ENCODE assay signal across 9 cellular contexts in the genomic region with DNA sequence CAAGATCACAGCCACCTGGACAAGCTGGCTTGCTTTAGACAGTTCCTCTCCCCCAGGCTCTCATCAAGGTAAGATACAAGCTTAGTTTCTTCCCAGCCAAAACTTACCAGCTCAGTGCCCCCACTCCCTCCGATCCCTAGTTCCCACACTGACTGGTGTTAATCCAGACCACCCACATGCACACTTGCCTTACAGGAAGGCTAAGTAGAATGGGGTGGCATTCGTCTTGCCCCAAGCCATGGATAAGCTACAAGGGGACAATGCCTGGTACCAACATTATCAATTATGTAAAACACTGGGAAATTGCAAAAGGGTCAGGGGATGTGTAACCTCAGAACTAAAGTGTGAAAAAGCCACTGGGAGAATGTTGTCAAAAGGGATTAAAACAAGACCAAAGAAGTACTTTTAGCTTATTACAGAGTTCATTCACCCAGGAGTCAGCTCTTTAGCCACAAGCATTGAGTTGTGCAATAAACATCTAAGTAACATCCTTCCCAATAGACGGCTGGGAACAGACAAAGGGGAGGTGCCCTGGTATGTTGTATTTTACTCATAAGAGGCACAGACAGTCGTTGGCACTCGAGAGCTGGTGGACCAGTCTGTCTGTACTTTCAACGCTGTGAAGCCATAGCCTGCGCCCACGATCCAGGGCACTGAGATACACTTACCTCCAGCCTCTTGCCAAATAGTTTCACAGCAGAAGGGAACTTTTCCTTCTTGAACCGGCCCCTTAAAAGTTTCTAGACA. TPM values are rescaled to one million over a fixed set of nuclear protein-coding genes. Genes with fewer than 3 reads are reported as not detected.
A peak's percentile ranks its signal among the peaks of the same experiment; 100 is the strongest.
DNase-seq lines count a peak whose midpoint lies in the region; ATAC-seq, FAIRE-seq and TF ChIP-seq lines count a peak whose summit lies in the region.
"Had no signal": no experiment of that assay in that cellular context is flagged by ENCODE, and none has a peak within 500 bp of the region (broad histone marks: within the 10 kb centered on the region; RNA-seq: fewer than 3 reads in every experiment).

No MANE protein-coding gene starts in this region.

- TF ChIP-seq RAD21 in GM12878 (IDR thresholded peaks at IDR 0.05; ENCODE audit: insufficient read depth, low read depth, low read length) = no peak

- H3K27me3 ChIP-seq in DOHH2 (ENCODE audit: control insufficient read depth, low read length) (no peaks in the 10 kb centered on the region), MG63 (no peaks in the 10 kb centered on the region), GM12878 (replicated peaks in 1 of 2; ENCODE audit: control insufficient read depth in 2 of 2, insufficient read depth in 2 of 2, low read length in 1 of 2) (no peaks in the 10 kb centered on the region)
- H3K27me3 ChIP-seq: SJSA1 had no signal

- CTCF ChIA-PET in GM12878 (lab: Yijun Ruan, JAX) = interaction anchor here (0.6 to 3.1 kb wide), 4 partner anchors 28 to 133 kb away, joined by 3 to 12 read pairs (median 4); no protein-coding TSS in a partner anchor

- peaks cover 67% of the 10 kb centered on the region for H3K79me2 ChIP-seq in DOHH2 (ENCODE audit: control insufficient read depth, low read length)
- peaks cover 36% of the 10 kb centered on the region for H3K79me2 ChIP-seq in GM12878 (ENCODE audit: control insufficient read depth, insufficient read depth, low read length)

- DNase-seq in MG63 (no peak), GM12878 (ENCODE audit: low read depth, low spot score) (no peak), kidney tubule cell (ENCODE audit: low spot score) (peak; percentile 43), stromal cell of bone marrow (ENCODE audit: low read depth) (peak; percentile 45)

- ATAC-seq in GM12878 (no peak), HG03439 (IDR thresholded peaks at IDR 0.05; ENCODE audit: unreplicated experiment) (no peak), HG03097 (IDR thresholded peaks at IDR 0.05; ENCODE audit: low FRiP score, unreplicated experiment) (no peak), GM18498 (IDR thresholded peaks at IDR 0.05; ENCODE audit: unreplicated experiment) (no peak)

- no peak for TF ChIP-seq EP300 in GM12878 (IDR thresholded peaks at IDR 0.05; ENCODE audit: borderline replicate concordance in 1 of 2, control insufficient read depth in 1 of 2, low read depth in 2 of 2, low read length in 2 of 2)

- POLR2A ChIA-PET in GM12878 (lab: Charles Lee) = interaction anchor here (0.8 to 1.4 kb wide), 3 partner anchors 14 to 21 kb away, joined by 3 to 5 read pairs (median 3); no protein-coding TSS in a partner anchor

- in situ Hi-C loops in GM12878 (cut with MboI) = no loop called here

- 75% methylated on average over 9 of the region's 9 CpGs for WGBS in GM12878 (ENCODE audit: insufficient coverage, insufficient replicate concordance, low lambda C conversion rate, missing lambda C conversion rate)

- TSS peak; percentile 74 for BruUV-seq in GM12878 (replicated peaks; lab: Mats Ljungman, UMichigan)

- peaks cover 5% of the 10 kb centered on the region; the same call in 1 of the 2 replicates for H3K9me3 ChIP-seq in DOHH2 (ENCODE audit: control insufficient read depth, insufficient read depth, low read length)
- no peaks in the 10 kb centered on the region for H3K9me3 ChIP-seq in MG63
- peaks cover 2% of the 10 kb centered on the region; the same call in 2 of the 3 replicates for H3K9me3 ChIP-seq in GM12878 (replicated peaks; ENCODE audit: control insufficient read depth, insufficient read depth, low read length)
- H3K9me3 ChIP-seq: SJSA1 had no signal

- intact Hi-C loops in GM12878 (cut with micrococcal nuclease; ENCODE audit: unreplicated experiment) = no loop called here

- peak overlapping the region; percentile 37; the same call in 1 of the 2 replicates for H2AFZ ChIP-seq in GM12878 (ENCODE audit: control insufficient read depth, low read depth, low read length)

- no peak for TF ChIP-seq POLR2A in GM12878 (IDR thresholded peaks at IDR 0.05; ENCODE audit: low read depth, low read length)

- H3K36me3 ChIP-seq in DOHH2 (ENCODE audit: control insufficient read depth, low read length) (peaks cover 73% of the 10 kb centered on the region), MG63 (peaks cover 3% of the 10 kb centered on the region), GM12878 (ENCODE audit: control insufficient read depth in 2 of 2, insufficient read depth in 2 of 2, low read length in 1 of 2) (peaks cover 9 to 17% of the 10 kb centered on the region in 2 experiments; a peak in 3 of 4 replicates)

- peak overlapping the region; percentile 94 for H3K4me2 ChIP-seq in DOHH2 (ENCODE audit: low read length)
- peak overlapping the region; percentile 93 for H3K4me2 ChIP-seq in GM12878 (ENCODE audit: control insufficient read depth, insufficient read depth)

- RAD21 ChIA-PET in GM12878 (lab: Charles Lee; ENCODE audit: unreplicated experiment) = no interaction called here

- H3K4me1 ChIP-seq in DOHH2 (ENCODE audit: control insufficient read depth, low read length) (peaks cover 48% of the 10 kb centered on the region), GM12878 (ENCODE audit: control insufficient read depth, insufficient read depth, low read length) (peaks cover 8% of the 10 kb centered on the region; the same call in 1 of the 2 replicates)

- peaks cover 19% of the 10 kb centered on the region for H3F3A ChIP-seq in DOHH2 (ENCODE audit: control insufficient read depth, insufficient read depth)

- H3K27ac ChIP-seq in DOHH2 (ENCODE audit: low read depth, low read length) (peak overlapping the region; percentile 62), GM12878 (ENCODE audit: control insufficient read depth, insufficient read depth) (no peak overlapping the region)

- peak overlapping the region; percentile 57 for H3K9ac ChIP-seq in GM12878 (ENCODE audit: control insufficient read depth, insufficient read depth, low read length)

- SMC1A ChIA-PET in GM12878 (lab: Charles Lee; ENCODE audit: uncharacterized antibody, unreplicated experiment) = interaction anchor here (1.2 to 1.7 kb wide), 2 partner anchors 25 to 73 kb away, joined by 6 read pairs; no protein-coding TSS in a partner anchor

- no peaks in the 10 kb centered on the region for H3K9me2 ChIP-seq in DOHH2 (replicated peaks; ENCODE audit: control insufficient read depth, low read length)

- H4K20me1 ChIP-seq in DOHH2 (ENCODE audit: control insufficient read depth, insufficient read depth, low read depth, low read length) (0 out of 2 replicates have a peak, but pooled peaks cover 3% of the 10 kb centered on the region), GM12878 (ENCODE audit: control insufficient read depth, insufficient read depth) (no peaks in the 10 kb centered on the region)

- H3K4me3 ChIP-seq in DOHH2 (ENCODE audit: low read length) = peak overlapping the region; percentile 98
- peak overlapping the region; percentile 71 for H3K4me3 ChIP-seq in MG63
- H3K4me3 ChIP-seq in GM12878 = peak overlapping the region; percentile 85

- TF ChIP-seq CTCF in DOHH2 (IDR thresholded peaks at IDR 0.05; ENCODE audit: low read depth, low read length, poor library complexity, severe bottlenecking) = no peak
- TF ChIP-seq CTCF in GM12878 (IDR thresholded peaks at IDR 0.05 in 2 of 3, conservative IDR thresholded peaks at IDR 0.05 in 1 of 3; ENCODE audit: control insufficient read depth in 2 of 3, extremely low read depth in 1 of 3, insufficient read depth in 1 of 3, low read depth in 3 of 3, low read length in 3 of 3) = no peak

- no peak for FAIRE-seq in GM12878 (lab: Jason Lieb, UNC)

TF ChIP-seq in GM12878, 131 proteins besides CTCF, POLR2A, EP300 and RAD21:
- no peak for TF ChIP-seq STAT3 (IDR thresholded peaks at IDR 0.05; ENCODE audit: low read depth, low read length)

RNA-seq across cellular contexts. Expression of gene DHCR7, which starts 1.1 kb away (rescaled TPM):
- 23.9 and 32.4 TPM in 2 replicates for total RNA-seq in MG63 (2014; rRNA removed; shearing (Covaris generic); ENCODE audit: low replicate concordance)
- total RNA-seq in GM12878 (2013; cell fraction: nucleolus; rRNA removed) = 48.9 and 54.3 TPM in 2 replicates
- 86.7 and 92.6 TPM in 2 replicates for total RNA-seq in GM12878 (2014; rRNA removed)
- 30.7 and 31.2 TPM in 2 replicates for total RNA-seq in GM12878 (2014; rRNA removed; fragmentation: Illumina TruSeq; extraction: Trizol)
- 115 and 126 TPM in 2 replicates for total RNA-seq in GM12878 (2021)
- 47.8 TPM for polyA plus RNA-seq in GM12878 (2011; ENCODE audit: low read depth)
- polyA plus RNA-seq in GM12878 (2011; rRNA removed) = 36.1 and 106 TPM in 2 replicates
- 89.5 and 113 TPM in 2 replicates for polyA plus RNA-seq in GM12878 (2011; cell fraction: cytosol; rRNA removed)
- 78.6 and 90.6 TPM in 2 replicates for polyA plus RNA-seq in GM12878 (2011; cell fraction: nucleus; rRNA removed)
- polyA plus RNA-seq in GM12878 (2012) = 84.3 and 96.6 TPM in 2 replicates
- polyA plus RNA-seq in GM12878 (2014; fragmentation: Illumina TruSeq; extraction: Trizol) = 54.0 and 92.0 TPM in 2 replicates
- 10 to 100 TPM in 1 of 2 experiments, 1 to 10 TPM in 1; 4.2 to 13.8 TPM for polyA plus RNA-seq in GM12878 (2014; fragmentation: Nextera tagmentation; extraction: Ambion mirVana)
- polyA plus RNA-seq in GM12878 (2014; rRNA removed) = 67.8 and 79.5 TPM in 2 replicates
- polyA plus RNA-seq in GM12878 (2016; fragmentation: Nextera tagmentation; extraction: Ambion mirVana) = 10 to 100 TPM; 46.1 to 47.8 TPM
- polyA minus RNA-seq in GM12878 (2011; rRNA and poly(A)+ RNA removed) = 90.8 and 101 TPM in 2 replicates
- polyA minus RNA-seq in GM12878 (2011; cell fraction: cytosol; rRNA and poly(A)+ RNA removed) = 66.6 and 73.7 TPM in 2 replicates
- polyA minus RNA-seq in GM12878 (2011; cell fraction: nucleus; rRNA and poly(A)+ RNA removed) = 26.7 and 44.7 TPM in 2 replicates

RNA-seq across cellular contexts. Expression of gene NADSYN1, which starts 5.9 kb away (rescaled TPM):
- 18.6 and 34.7 TPM in 2 replicates for total RNA-seq in MG63 (2014; rRNA removed; shearing (Covaris generic); ENCODE audit: low replicate concordance)
- total RNA-seq in GM12878 (2013; cell fraction: nucleolus; rRNA removed) = 486 and 543 TPM in 2 replicates
- total RNA-seq in GM12878 (2014; rRNA removed) (83.2 and 89.2 TPM in 2 replicates), GM12878 (2014; rRNA removed; fragmentation: Illumina TruSeq; extraction: Trizol) (57.4 and 57.5 TPM in 2 replicates), GM12878 (2021) (83.1 and 90.2 TPM in 2 replicates)
- polyA plus RNA-seq in GM12878 (2011; ENCODE audit: low read depth) = 55.1 TPM
- polyA plus RNA-seq in GM12878 (2011; rRNA removed) (62.0 and 75.2 TPM in 2 replicates), GM12878 (2014; fragmentation: Illumina TruSeq; extraction: Trizol) (51.4 and 57.4 TPM in 2 replicates), GM12878 (2014; fragmentation: Nextera tagmentation; extraction: Ambion mirVana) (10 to 100 TPM; 12.2 to 18.8 TPM), GM12878 (2014; rRNA removed) (88.9 and 89.0 TPM in 2 replicates), GM12878 (2016; fragmentation: Nextera tagmentation; extraction: Ambion mirVana) (10 to 100 TPM; 66.7 to 72.3 TPM)
- 73.7 and 88.1 TPM in 2 replicates for polyA plus RNA-seq in GM12878 (2011; cell fraction: cytosol; rRNA removed)
- 631 and 743 TPM in 2 replicates for polyA plus RNA-seq in GM12878 (2011; cell fraction: nucleus; rRNA removed)
- 104 and 105 TPM in 2 replicates for polyA plus RNA-seq in GM12878 (2012)
- polyA minus RNA-seq in GM12878 (2011; rRNA and poly(A)+ RNA removed) = 119 and 154 TPM in 2 replicates
- polyA minus RNA-seq in GM12878 (2011; cell fraction: cytosol; rRNA and poly(A)+ RNA removed) = 29.8 and 31.1 TPM in 2 replicates
- polyA minus RNA-seq in GM12878 (2011; cell fraction: nucleus; rRNA and poly(A)+ RNA removed) = 209 and 266 TPM in 2 replicates

Comparison
In these comparisons a context has a peak if more than half of its experiments do, and no peak if none do; other contexts are left out.
1. DNase-seq: peak in kidney tubule cell (single experiment) and stromal cell of bone marrow (single experiment); none in MG63 (single experiment) and GM12878 (single experiment).
2. Peak in every context shown above with its lines, with median percentiles within 50 percentile points of each other: H3K4me3 ChIP-seq.